ENCODE assay signal across 8 cellular contexts in the genomic region with DNA sequence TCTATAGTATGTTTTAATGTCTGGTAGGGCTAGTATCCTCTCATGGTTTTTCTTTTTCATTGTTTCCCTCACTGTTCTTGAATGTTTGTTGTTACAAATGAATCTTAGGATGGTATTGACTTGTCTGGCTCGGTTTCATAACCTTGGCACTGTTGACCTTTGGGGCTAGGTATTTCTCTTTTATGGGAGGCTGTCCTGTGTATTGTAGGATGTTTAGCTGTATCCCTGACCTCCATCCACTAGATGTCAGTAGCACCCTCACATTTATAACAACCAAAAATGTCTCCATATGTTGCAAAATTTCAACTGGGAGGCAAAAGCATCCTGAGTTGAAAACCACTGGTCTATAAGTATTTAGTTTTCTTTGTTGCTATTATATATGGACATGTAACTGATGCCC. TPM values are rescaled to one million over a fixed set of nuclear protein-coding genes. Genes with fewer than 3 reads are reported as not detected.
DNase-seq lines count a peak whose midpoint lies in the region; ATAC-seq and TF ChIP-seq lines count a peak whose summit lies in the region.

No MANE protein-coding gene starts in this region.

- DNase-seq in CD1c-positive myeloid dendritic cell (ENCODE audit: extremely low spot score), result peak; percentile 48
- DNase-seq in activated B cell treated with CpG ODN at 0.5 μM for 24 hours, result no peak
- peak in 1 of 3 donors; percentile 42 for DNase-seq in right lobe of liver
- DNase-seq in DMS153 treated with DMSO at 0.1 percent for 48 hours (lab: John Stamatoyannopoulos, UW; ENCODE audit: unreplicated experiment), result no peak

- H3K4me1 Mint-ChIP-seq in activated B cell treated with CpG ODN at 0.5 μM for 24 hours, result no peaks in the 10 kb centered on the region

- no peak overlapping the region for H3K27ac Mint-ChIP-seq in activated B cell treated with CpG ODN at 0.5 μM for 24 hours

- intact Hi-C loops in activated B cell treated with CpG ODN at 0.5 μM for 24 hours (cut with micrococcal nuclease), result loop anchor here (2.0 to 5.0 kb wide), 2 partner anchors 234 to 596 kb away; no protein-coding TSS in a partner anchor
- intact Hi-C loops in right lobe of liver (cut with DNase I), result loop anchor here in 1 of 2 donors (10.0 kb wide), 1 partner anchor 116 kb away; no protein-coding TSS in a partner anchor

- H3K27me3 Mint-ChIP-seq in activated B cell treated with CpG ODN at 0.5 μM for 24 hours, result peaks cover 2% of the 10 kb centered on the region

- no peaks in the 10 kb centered on the region for H3K27me3 ChIP-seq in right lobe of liver

- H3K36me3 Mint-ChIP-seq in activated B cell treated with CpG ODN at 0.5 μM for 24 hours (ENCODE audit: low read depth), result no peaks in the 10 kb centered on the region

- no peaks in the 10 kb centered on the region for H3K9me3 Mint-ChIP-seq in activated B cell treated with CpG ODN at 0.5 μM for 24 hours

- ATAC-seq in HG03280 (IDR thresholded peaks at IDR 0.05; ENCODE audit: unreplicated experiment), result peak; percentile 64
- peak; percentile 42 for ATAC-seq in activated B cell treated with CpG ODN at 0.5 μM for 24 hours (ENCODE audit: low read depth)
- ATAC-seq in right lobe of liver, result peak; percentile 95 to 99 (median 97)
- no peak for ATAC-seq in GM19023 (IDR thresholded peaks at IDR 0.05; ENCODE audit: unreplicated experiment)
- ATAC-seq in GM21528 (IDR thresholded peaks at IDR 0.05; ENCODE audit: low FRiP score, unreplicated experiment), result no peak
- ATAC-seq in GM21825 (IDR thresholded peaks at IDR 0.05; ENCODE audit: unreplicated experiment), result no peak

- CTCF ChIA-PET in activated B cell treated with CpG ODN at 0.5 μM for 24 hours (lab: Charles Lee), result interaction anchor here (0.6 to 1.3 kb wide), 2 partner anchors 124 to 134 kb away, joined by 3 to 4 read pairs; no protein-coding TSS in a partner anchor

- H3K4me3 Mint-ChIP-seq in activated B cell treated with CpG ODN at 0.5 μM for 24 hours, result no peak overlapping the region

- no peaks in the 10 kb centered on the region for H3K36me3 ChIP-seq in right lobe of liver

- no peaks in the 10 kb centered on the region for H3K9me3 ChIP-seq in right lobe of liver

- no peak overlapping the region for H3K4me3 ChIP-seq in right lobe of liver

- TF ChIP-seq CTCF in activated B cell treated with CpG ODN at 0.5 μM for 24 hours (IDR thresholded peaks at IDR 0.05), result no peak
- peak; percentile 56 to 79 (median 76) for TF ChIP-seq CTCF in right lobe of liver (IDR thresholded peaks at IDR 0.05)

- POLR2A ChIA-PET in activated B cell treated with CpG ODN at 0.5 μM for 24 hours (lab: Charles Lee), result no interaction called here

- 0% methylated on average over 1 of the region's 1 CpG for WGBS in right lobe of liver (ENCODE audit: insufficient coverage, low coverage, low lambda C conversion rate, missing lambda C conversion rate)

- peak overlapping the region in 1 of 3 donors; percentile 10 for H3K27ac ChIP-seq in right lobe of liver

- no peak for TF ChIP-seq POLR2A in right lobe of liver (IDR thresholded peaks at IDR 0.05)

- peaks cover 0 to 18% (median 4%) of the 10 kb centered on the region in 4 donors for H3K4me1 ChIP-seq in right lobe of liver

RNA-seq across cellular contexts. Expression of a gene that starts 7.0 kb away (rescaled TPM):
- total RNA-seq in activated B cell treated with CpG ODN at 0.5 μM for 24 hours (0.24 TPM in 1 of 2 replicates, not detected in the other), right lobe of liver (1,000 to 10,000 TPM in 3 of 6 experiments, 100 to 1,000 TPM in 3; 524 to 1,747 (median 931) TPM)

RNA-seq across cellular contexts. Expression of a gene that starts 52.8 kb away (rescaled TPM):
- total RNA-seq in activated B cell treated with CpG ODN at 0.5 μM for 24 hours (3.3 and 3.8 TPM in 2 replicates), right lobe of liver (1 to 10 TPM in 2 of 6 experiments, under 1 TPM in 4; 0.37 to 1.8 (median 0.92) TPM)

Comparison
In these comparisons a context has a peak if more than half of its experiments do, and no peak if none do; other contexts are left out.
1. ATAC-seq: peak in HG03280 (single experiment), activated B cell treated with CpG ODN at 0.5 μM for 24 hours (single experiment) and right lobe of liver (4 of 4); none in GM19023 (single experiment), GM21528 (single experiment) and GM21825 (single experiment).
2. RNA of a gene that starts 7.0 kb away (total RNA-seq): 524 to 1,747 TPM in right lobe of liver; 0.24 TPM in activated B cell treated with CpG ODN at 0.5 μM for 24 hours; every median in the first group is over 100 times any median in the second.